In genomic region chr2:63999049-63999448, GRCh38 we compare ENCODE assay signal across 8 cellular contexts.
"Had no signal": no experiment of that assay in that cellular context is flagged by ENCODE, and none has a peak within 500 bp of the region (broad histone marks: within the 10 kb centered on the region; RNA-seq: fewer than 3 reads in every experiment).

No MANE protein-coding gene starts in this region.

- H3K9ac ChIP-seq: GM23248 had no signal

- H3K27ac ChIP-seq: GM23248, HL-60 had no signal

- H3K9me3 ChIP-seq: HAP-1 had no signal

- H3K27ac Mint-ChIP-seq: HFFc6 had no signal

- H3K4me3 Mint-ChIP-seq: HFFc6 had no signal

- DNase-seq: GM23248, GOT3, H7, HFFc6, IMR-90 had no signal

- H2AFZ ChIP-seq: GM23248 had no signal

- H3K4me3 ChIP-seq: GM23248, HAP-1 had no signal

- H3K36me3 ChIP-seq: HAP-1 had no signal

- ATAC-seq: HCT116 had no signal
